In the genomic region with DNA sequence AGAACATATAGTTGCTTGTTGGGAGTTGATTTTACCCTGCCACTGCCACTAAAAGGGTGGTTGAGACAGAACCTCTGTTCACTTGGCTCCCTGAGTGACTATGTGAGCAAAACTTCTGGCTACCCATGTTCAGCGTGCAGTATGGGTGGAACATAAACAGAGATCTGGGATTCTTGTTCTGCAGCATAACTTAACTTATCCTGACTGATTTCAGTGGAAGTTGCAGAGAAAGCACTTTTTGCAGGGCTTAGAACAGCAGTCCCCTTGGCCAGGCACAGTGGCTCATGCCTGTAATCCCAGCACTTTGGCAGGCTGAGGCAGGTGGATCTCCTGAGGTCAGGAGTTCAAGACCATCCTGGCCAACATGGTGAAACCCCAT, we compare ENCODE assay signal across 21 cellular contexts. TPM values are rescaled to one million over a fixed set of nuclear protein-coding genes. Genes with fewer than 3 reads are reported as not detected.
DNase-seq lines count a peak whose midpoint lies in the region; ATAC-seq and TF ChIP-seq lines count a peak whose summit lies in the region.
"Had no signal": no experiment of that assay in that cellular context is flagged by ENCODE, and none has a peak within 500 bp of the region (broad histone marks: within the 10 kb centered on the region; RNA-seq: fewer than 3 reads in every experiment).

No MANE protein-coding gene starts in this region.

- H3K4me1 Mint-ChIP-seq in HFFc6 (ENCODE audit: low read depth) = peaks cover 11% of the 10 kb centered on the region
- peaks cover 4% of the 10 kb centered on the region for H3K4me1 Mint-ChIP-seq in endothelial cell (ENCODE audit: unreplicated experiment)

- H3K36me3 ChIP-seq in RWPE2 (ENCODE audit: low read depth) = no peaks in the 10 kb centered on the region
- H3K36me3 ChIP-seq: BLaER1 treated with 17β-estradiol and CSF1 and Interleukin-3, amounts not matched to agents 10 nM and 100 nM had no signal

- CTCF ChIA-PET in HEK293T (lab: Yijun Ruan, JAX) = no interaction called here

- H3K27ac ChIP-seq in 22Rv1 = no peak overlapping the region
- H3K27ac ChIP-seq in RWPE2 (ENCODE audit: poor library complexity, severe bottlenecking) = no peak overlapping the region
- H3K27ac ChIP-seq: BLaER1 treated with 17β-estradiol and CSF1 and Interleukin-3, amounts not matched to agents 10 nM and 100 nM; HL-60 had no signal

- no peaks in the 10 kb centered on the region for H3K27me3 ChIP-seq in RWPE2 (ENCODE audit: insufficient read depth, poor library complexity, severe bottlenecking)
- H3K27me3 ChIP-seq: BLaER1 treated with 17β-estradiol and CSF1 and Interleukin-3, amounts not matched to agents 10 nM and 100 nM had no signal

- peak; percentile 25 for TF ChIP-seq CTCF in 22Rv1 (IDR thresholded peaks at IDR 0.05)
- TF ChIP-seq CTCF in HFFc6 (IDR thresholded peaks at IDR 0.05) = peak; percentile 4; the same call in 1 of the 2 replicates
- TF ChIP-seq CTCF in RWPE2 (IDR thresholded peaks at IDR 0.05; ENCODE audit: poor library complexity, severe bottlenecking) = peak; percentile 31
- TF ChIP-seq CTCF in endothelial cell (IDR thresholded peaks at IDR 0.05; ENCODE audit: unreplicated experiment) = peak; percentile 8

- no peak overlapping the region for H3K27ac Mint-ChIP-seq in HFFc6
- peak overlapping the region; percentile 36 for H3K27ac Mint-ChIP-seq in endothelial cell (ENCODE audit: unreplicated experiment)
- H3K27ac Mint-ChIP-seq: B cell; CD8-positive, alpha-beta T cell; H9 had no signal

- no peaks in the 10 kb centered on the region for H3K9me3 ChIP-seq in RWPE2 (ENCODE audit: severe bottlenecking)

- H3K4me3 ChIP-seq in RWPE2 (ENCODE audit: severe bottlenecking) = no peak overlapping the region
- H3K4me3 ChIP-seq: BLaER1 treated with 17β-estradiol and CSF1 and Interleukin-3, amounts not matched to agents 10 nM and 100 nM; GM12878 had no signal

- no peaks in the 10 kb centered on the region for H3K4me1 ChIP-seq in RWPE2 (ENCODE audit: insufficient read depth, poor library complexity, severe bottlenecking)

- H3K9me3 Mint-ChIP-seq in HFFc6 = no peaks in the 10 kb centered on the region
- no peaks in the 10 kb centered on the region for H3K9me3 Mint-ChIP-seq in endothelial cell (ENCODE audit: unreplicated experiment)
- H3K9me3 Mint-ChIP-seq: CD8-positive, alpha-beta T cell had no signal

- no peak for ATAC-seq in RWPE2 (ENCODE audit: low read depth)
- no peak for ATAC-seq in HG02798 (IDR thresholded peaks at IDR 0.05; ENCODE audit: poor library complexity, unreplicated experiment)
- no peak for ATAC-seq in stimulated activated naive CD8-positive, alpha-beta T cell treated with anti-CD3 and anti-CD28 coated beads, Interleukin-15, Interleukin-2, amounts not matched to agents 100 U/mL and 50 U/mL, for 24 hours
- ATAC-seq: CD8-positive, alpha-beta T cell had no signal

- no peak for DNase-seq in HFFc6
- no peak for DNase-seq in RWPE2 (ENCODE audit: low spot score)
- DNase-seq in endothelial cell (ENCODE audit: low spot score) = no peak
- DNase-seq in HEK293T (ENCODE audit: extremely low spot score) = no peak
- DNase-seq in stimulated activated naive CD8-positive, alpha-beta T cell treated with anti-CD3 and anti-CD28 coated beads, Interleukin-15, Interleukin-2, amounts not matched to agents 100 U/mL and 50 U/mL, for 24 hours = no peak
- DNase-seq in NCI-H82 (lab: John Stamatoyannopoulos, UW) = no peak
- DNase-seq: CD8-positive, alpha-beta T cell; DMS 273 treated with DMSO at 0.1 percent for 48 hours; DND-41; GOT3; H9 had no signal

- no peaks in the 10 kb centered on the region for H3K36me3 Mint-ChIP-seq in HFFc6 (ENCODE audit: low read depth)
- no peaks in the 10 kb centered on the region for H3K36me3 Mint-ChIP-seq in endothelial cell (ENCODE audit: low read depth, unreplicated experiment)
- H3K36me3 Mint-ChIP-seq: CD8-positive, alpha-beta T cell had no signal

- POLR2A ChIA-PET in HEK293T (lab: Yijun Ruan, JAX) = no interaction called here

- no peak overlapping the region for H3K4me3 Mint-ChIP-seq in HFFc6
- H3K4me3 Mint-ChIP-seq in endothelial cell (ENCODE audit: unreplicated experiment) = no peak overlapping the region
- H3K4me3 Mint-ChIP-seq: B cell; CD8-positive, alpha-beta T cell; H9 had no signal

- H3K27me3 Mint-ChIP-seq in HFFc6 (ENCODE audit: insufficient read depth) (peaks cover 2% of the 10 kb centered on the region; the same call in 1 of the 2 replicates), endothelial cell (ENCODE audit: unreplicated experiment) (no peaks in the 10 kb centered on the region)
- H3K27me3 Mint-ChIP-seq: B cell had no signal

TF ChIP-seq in HEK293T, 16 proteins besides CTCF, POLR2A, EP300 and RAD21:
- TF ChIP-seq FOXA1 (IDR thresholded peaks at IDR 0.05) = no peak
- TF ChIP-seq FOXM1 (IDR thresholded peaks at IDR 0.05; ENCODE audit: borderline replicate concordance) = no peak
- TF ChIP-seq ZNF384 (IDR thresholded peaks at IDR 0.05) = no peak
- no peak for TF ChIP-seq NFRKB (IDR thresholded peaks at IDR 0.05)
- TF ChIP-seq LEF1 (IDR thresholded peaks at IDR 0.05; ENCODE audit: borderline replicate concordance) = no peak
- TF ChIP-seq CTBP1 (IDR thresholded peaks at IDR 0.05; ENCODE audit: borderline replicate concordance) = no peak
- no peak for TF ChIP-seq L3MBTL2 (conservative IDR thresholded peaks at IDR 0.05)
- TF ChIP-seq ELF4 (IDR thresholded peaks at IDR 0.05) = no peak
- no peak for TF ChIP-seq BHLHE40 (IDR thresholded peaks at IDR 0.05; ENCODE audit: borderline replicate concordance)
- TF ChIP-seq SUZ12 (IDR thresholded peaks at IDR 0.05) = no peak
- no peak for TF ChIP-seq FOXK2 (IDR thresholded peaks at IDR 0.05)
- TF ChIP-seq HDGF (IDR thresholded peaks at IDR 0.05; ENCODE audit: borderline replicate concordance) = no peak
- TF ChIP-seq ARNT (IDR thresholded peaks at IDR 0.05) = no peak
- TF ChIP-seq TARDBP (IDR thresholded peaks at IDR 0.05) = no peak
- TF ChIP-seq, protein P1, sequence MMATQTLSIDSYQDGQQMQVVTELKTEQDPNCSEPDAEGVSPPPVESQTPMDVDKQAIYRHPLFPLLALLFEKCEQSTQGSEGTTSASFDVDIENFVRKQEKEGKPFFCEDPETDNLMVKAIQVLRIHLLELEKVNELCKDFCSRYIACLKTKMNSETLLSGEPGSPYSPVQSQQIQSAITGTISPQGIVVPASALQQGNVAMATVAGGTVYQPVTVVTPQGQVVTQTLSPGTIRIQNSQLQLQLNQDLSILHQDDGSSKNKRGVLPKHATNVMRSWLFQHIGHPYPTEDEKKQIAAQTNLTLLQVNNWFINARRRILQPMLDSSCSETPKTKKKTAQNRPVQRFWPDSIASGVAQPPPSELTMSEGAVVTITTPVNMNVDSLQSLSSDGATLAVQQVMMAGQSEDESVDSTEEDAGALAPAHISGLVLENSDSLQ (IDR thresholded peaks at IDR 0.05) = no peak
- TF ChIP-seq SP1 (IDR thresholded peaks at IDR 0.05) = no peak
TF ChIP-seq in HEK293T: peak in this region for 0.

RNA-seq across cellular contexts. Expression of gene CCL26, which starts 14.7 kb away (rescaled TPM):
- 1 to 10 TPM; 2.9 to 6.3 (median 4.4) TPM for total RNA-seq in HFFc6 (2021; fragmentation: NEBNext Ultra II Directional; extraction: Animal tissue kit (Norgen Biotek cat#: 25700))
- 0.59 TPM for total RNA-seq in endothelial cell (ENCODE audit: unreplicated experiment)
- total RNA-seq: B cell; Calu3; CD8-positive, alpha-beta T cell; G401; GM12878; HT1080; IMR-90 had no signal

RNA-seq across cellular contexts. Expression of gene HIP1, which starts 18.5 kb away (rescaled TPM):
- total RNA-seq in HFFc6 (2021; fragmentation: NEBNext Ultra II Directional; extraction: Animal tissue kit (Norgen Biotek cat#: 25700)) = 10 to 100 TPM; 15.1 to 32.2 (median 28.7) TPM
- 49.3 TPM for total RNA-seq in endothelial cell (ENCODE audit: unreplicated experiment)

RNA-seq across cellular contexts. Expression of gene CCL24, which starts 56.3 kb away (rescaled TPM):
- total RNA-seq in HFFc6 (2021; fragmentation: NEBNext Ultra II Directional; extraction: Animal tissue kit (Norgen Biotek cat#: 25700)) = not detected
- not detected for total RNA-seq in endothelial cell (ENCODE audit: unreplicated experiment)
- total RNA-seq: B cell; CD8-positive, alpha-beta T cell; G401; GM12878; H9; HT1080; IMR-90 had no signal
